In genomic region chr9:87950765-87951488, GRCh38 we compare ENCODE assay signal across 8 cellular contexts. TPM values are rescaled to one million over a fixed set of nuclear protein-coding genes. Genes with fewer than 3 reads are reported as not detected.
DNase-seq lines count a peak whose midpoint lies in the region; ATAC-seq and TF ChIP-seq lines count a peak whose summit lies in the region.

No MANE protein-coding gene starts in this region.

- H3K9me3 ChIP-seq in CD4-positive, alpha-beta T cell (ENCODE audit: control insufficient read depth, low read length): peaks cover 9% of the 10 kb centered on the region

- no peak for DNase-seq in CD4-positive, alpha-beta T cell
- DNase-seq in HT-29 (ENCODE audit: low spot score): peak; percentile 51
- DNase-seq in SW480 (ENCODE audit: low spot score): peak; percentile 35
- peak; percentile 25 for DNase-seq in iPS DF 4.7 (ENCODE audit: extremely low read depth, low spot score)
- no peak for DNase-seq in NCI-H1436 treated with DMSO at 0.1 percent for 48 hours (lab: John Stamatoyannopoulos, UW)
- no peak for DNase-seq in activated CD4-positive, alpha-beta memory T cell treated with anti-CD3 and anti-CD28 coated beads, Interleukin-2, amount 10 ng/mL, durations not matched to agents 7 days and 5 days
- DNase-seq in activated CD4-positive, CD25-positive, alpha-beta regulatory T cell treated with anti-CD3 and anti-CD28 coated beads, Interleukin-2, amount 50 U/mL, for 72 hours: no peak

- no peaks in the 10 kb centered on the region for H3K36me3 Mint-ChIP-seq in CD4-positive, alpha-beta T cell (ENCODE audit: low read depth)
- H3K36me3 Mint-ChIP-seq in activated CD4-positive, alpha-beta memory T cell treated with anti-CD3 and anti-CD28 coated beads, Interleukin-2, amount 10 ng/mL, durations not matched to agents 7 days and 5 days (ENCODE audit: low read depth): no peaks in the 10 kb centered on the region

- H3K27me3 ChIP-seq in CD4-positive, alpha-beta T cell (ENCODE audit: control insufficient read depth, insufficient read depth, low read length): no peaks in the 10 kb centered on the region

- H3K4me3 Mint-ChIP-seq in CD4-positive, alpha-beta T cell: no peak overlapping the region
- H3K4me3 Mint-ChIP-seq in activated CD4-positive, alpha-beta memory T cell treated with anti-CD3 and anti-CD28 coated beads, Interleukin-2, amount 10 ng/mL, durations not matched to agents 7 days and 5 days: no peak overlapping the region

- H3K4me1 Mint-ChIP-seq in CD4-positive, alpha-beta T cell (ENCODE audit: low read depth): peaks cover 6% of the 10 kb centered on the region
- H3K4me1 Mint-ChIP-seq in activated CD4-positive, alpha-beta memory T cell treated with anti-CD3 and anti-CD28 coated beads, Interleukin-2, amount 10 ng/mL, durations not matched to agents 7 days and 5 days: peaks cover 8% of the 10 kb centered on the region

- H3K27me3 Mint-ChIP-seq in CD4-positive, alpha-beta T cell: peaks cover 19% of the 10 kb centered on the region
- peaks cover 38% of the 10 kb centered on the region for H3K27me3 Mint-ChIP-seq in activated CD4-positive, alpha-beta memory T cell treated with anti-CD3 and anti-CD28 coated beads, Interleukin-2, amount 10 ng/mL, durations not matched to agents 7 days and 5 days

- intact Hi-C loops in CD4-positive, alpha-beta T cell (cut with DNase I, micrococcal nuclease): loop anchor here (5.0 kb wide), 2 partner anchors 626 to 1326 kb away; no protein-coding TSS in a partner anchor

- TF ChIP-seq CTCF in CD4-positive, alpha-beta T cell (IDR thresholded peaks at IDR 0.05): peak; percentile 25

- CTCF ChIA-PET in CD4-positive, alpha-beta T cell (lab: Charles Lee): no interaction called here
- CTCF ChIA-PET in activated CD4-positive, alpha-beta memory T cell treated with anti-CD3 and anti-CD28 coated beads, Interleukin-2, amount 10 ng/mL, durations not matched to agents 7 days and 5 days (lab: Charles Lee): interaction anchor here (0.6 to 1.5 kb wide), 4 partner anchors 28 to 795 kb away, joined by 3 to 4 read pairs (median 3); no protein-coding TSS in a partner anchor

- POLR2A ChIA-PET in CD4-positive, alpha-beta T cell (lab: Charles Lee): no interaction called here
- POLR2A ChIA-PET in activated CD4-positive, alpha-beta memory T cell treated with anti-CD3 and anti-CD28 coated beads, Interleukin-2, amount 10 ng/mL, durations not matched to agents 7 days and 5 days (lab: Charles Lee): no interaction called here

- peak; percentile 26 for ATAC-seq in CD4-positive, alpha-beta T cell (ENCODE audit: poor library complexity)
- no peak for ATAC-seq in GM19452 (IDR thresholded peaks at IDR 0.05; ENCODE audit: unreplicated experiment)

- no peak overlapping the region for H3K27ac ChIP-seq in CD4-positive, alpha-beta T cell (ENCODE audit: low read depth, low read length)

- no peak overlapping the region for H3K27ac Mint-ChIP-seq in CD4-positive, alpha-beta T cell
- no peak overlapping the region for H3K27ac Mint-ChIP-seq in activated CD4-positive, alpha-beta memory T cell treated with anti-CD3 and anti-CD28 coated beads, Interleukin-2, amount 10 ng/mL, durations not matched to agents 7 days and 5 days

- peaks cover 2% of the 10 kb centered on the region for H3K9me3 Mint-ChIP-seq in CD4-positive, alpha-beta T cell
- peaks cover 4% of the 10 kb centered on the region for H3K9me3 Mint-ChIP-seq in activated CD4-positive, alpha-beta memory T cell treated with anti-CD3 and anti-CD28 coated beads, Interleukin-2, amount 10 ng/mL, durations not matched to agents 7 days and 5 days

RNA-seq across cellular contexts. Expression of gene CDK20, which starts 23.4 kb away (rescaled TPM):
- 1 to 10 TPM; 6.2 to 7.8 TPM for total RNA-seq in CD4-positive, alpha-beta T cell
- 5.8 and 6.2 TPM in 2 replicates for total RNA-seq in HT-29 (2014; rRNA removed; shearing (Covaris generic))
- 1 to 10 TPM; 1.0 to 1.1 TPM for total RNA-seq in activated CD4-positive, alpha-beta memory T cell treated with anti-CD3 and anti-CD28 coated beads, Interleukin-2, amount 10 ng/mL, durations not matched to agents 7 days and 5 days

RNA-seq across cellular contexts. Expression of gene SPATA31C1, which starts 33.2 kb away (rescaled TPM):
- not detected for total RNA-seq in CD4-positive, alpha-beta T cell
- total RNA-seq in HT-29 (2014; rRNA removed; shearing (Covaris generic)): not detected in 2 replicates
- total RNA-seq in activated CD4-positive, alpha-beta memory T cell treated with anti-CD3 and anti-CD28 coated beads, Interleukin-2, amount 10 ng/mL, durations not matched to agents 7 days and 5 days: not detected

Comparison
In these comparisons a context has a peak if more than half of its experiments do, and no peak if none do; other contexts are left out.
1. DNase-seq: peak in HT-29 (single experiment), SW480 (single experiment) and iPS DF 4.7 (single experiment); none in CD4-positive, alpha-beta T cell (0 of 10), NCI-H1436 treated with DMSO at 0.1 percent for 48 hours (single experiment), activated CD4-positive, alpha-beta memory T cell treated with anti-CD3 and anti-CD28 coated beads, Interleukin-2, amount 10 ng/mL, durations not matched to agents 7 days and 5 days (single experiment) and activated CD4-positive, CD25-positive, alpha-beta regulatory T cell treated with anti-CD3 and anti-CD28 coated beads, Interleukin-2, amount 50 U/mL, for 72 hours (single experiment).